Comparison of ENCODE assay signal across 27 cellular contexts in the genomic region with DNA sequence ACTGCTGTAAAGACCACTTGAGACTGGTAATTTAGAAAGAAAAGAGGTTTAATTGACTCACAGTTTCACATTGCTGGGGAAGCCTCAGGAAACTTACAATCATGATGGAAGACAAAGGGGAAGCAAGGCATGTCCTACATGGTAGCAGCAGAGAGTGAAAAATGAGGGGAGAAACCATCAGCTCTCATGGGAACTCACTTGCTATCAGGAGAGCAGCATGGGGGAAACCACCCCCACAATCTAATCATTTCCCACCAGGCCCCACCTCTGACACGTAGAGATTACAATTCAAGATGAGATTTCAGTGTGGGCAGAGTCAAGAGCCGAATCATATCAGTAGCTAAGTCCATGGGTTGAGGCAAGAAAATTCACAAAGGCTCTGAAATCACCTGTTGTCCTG. TPM values are rescaled to one million over a fixed set of nuclear protein-coding genes. Genes with fewer than 3 reads are reported as not detected.
DNase-seq lines count a peak whose midpoint lies in the region; ATAC-seq, FAIRE-seq and TF ChIP-seq lines count a peak whose summit lies in the region.
"Had no signal": no experiment of that assay in that cellular context is flagged by ENCODE, and none has a peak within 500 bp of the region (broad histone marks: within the 10 kb centered on the region; RNA-seq: fewer than 3 reads in every experiment).

No MANE protein-coding gene starts in this region.

- no peak overlapping the region for H2AFZ ChIP-seq in GM12878 (ENCODE audit: control insufficient read depth, low read depth, low read length)

- no peak for TF ChIP-seq POLR2A in GM12878 (IDR thresholded peaks at IDR 0.05; ENCODE audit: low read depth, low read length)

- H3K4me1 Mint-ChIP-seq in activated CD4-positive, alpha-beta memory T cell treated with anti-CD3 and anti-CD28 coated beads for 36 hours (ENCODE audit: low read depth), result no peaks in the 10 kb centered on the region
- H3K4me1 Mint-ChIP-seq in glutamatergic neuron (ENCODE audit: low read depth, unreplicated experiment), result no peaks in the 10 kb centered on the region

- H3K79me2 ChIP-seq in GM12878 (ENCODE audit: control insufficient read depth, insufficient read depth, low read length), result no peaks in the 10 kb centered on the region

- no peaks in the 10 kb centered on the region for H4K20me1 ChIP-seq in GM12878 (ENCODE audit: control insufficient read depth, insufficient read depth)
- H4K20me1 ChIP-seq: BLaER1 had no signal

- no peak overlapping the region for H3K27ac Mint-ChIP-seq in activated naive CD4-positive, alpha-beta T cell treated with anti-CD3 and anti-CD28 coated beads, Interleukin-2, amount 50 U/mL, for 72 hours
- H3K27ac Mint-ChIP-seq in activated CD4-positive, alpha-beta memory T cell treated with anti-CD3 and anti-CD28 coated beads for 36 hours, result no peak overlapping the region
- no peak overlapping the region for H3K27ac Mint-ChIP-seq in glutamatergic neuron (ENCODE audit: unreplicated experiment)
- H3K27ac Mint-ChIP-seq: CD4-positive, alpha-beta T cell had no signal

- peak; percentile 74 to 84 for ATAC-seq in activated naive CD4-positive, alpha-beta T cell treated with anti-CD3 and anti-CD28 coated beads, Interleukin-2, amount 50 U/mL, for 72 hours
- peak; percentile 64 for ATAC-seq in GM12878
- ATAC-seq: PC-3 had no signal

- no TSS peak for BruUV-seq in GM12878 (replicated peaks; lab: Mats Ljungman, UMichigan)

- H3K4me2 ChIP-seq in GM12878 (ENCODE audit: control insufficient read depth, insufficient read depth), result no peak overlapping the region
- H3K4me2 ChIP-seq: BLaER1, SK-N-SH had no signal

- H3K4me1 ChIP-seq in GM12878 (ENCODE audit: control insufficient read depth, insufficient read depth, low read length), result no peaks in the 10 kb centered on the region

- peaks cover 22% of the 10 kb centered on the region for H3K27me3 Mint-ChIP-seq in activated CD4-positive, alpha-beta memory T cell treated with anti-CD3 and anti-CD28 coated beads for 36 hours
- peaks cover 2% of the 10 kb centered on the region for H3K27me3 Mint-ChIP-seq in glutamatergic neuron (ENCODE audit: unreplicated experiment)

- intact Hi-C loops in GM12878 (cut with micrococcal nuclease; ENCODE audit: unreplicated experiment), result no loop called here
- intact Hi-C loops in activated CD4-positive, alpha-beta memory T cell treated with anti-CD3 and anti-CD28 coated beads for 36 hours (cut with micrococcal nuclease), result no loop called here

- peaks cover 16 to 18% of the 10 kb centered on the region in 2 donors for H3K9me3 Mint-ChIP-seq in activated naive CD4-positive, alpha-beta T cell treated with anti-CD3 and anti-CD28 coated beads, Interleukin-2, amount 50 U/mL, for 72 hours
- peaks cover 22% of the 10 kb centered on the region for H3K9me3 Mint-ChIP-seq in activated CD4-positive, alpha-beta memory T cell treated with anti-CD3 and anti-CD28 coated beads for 36 hours
- peaks cover 10% of the 10 kb centered on the region for H3K9me3 Mint-ChIP-seq in glutamatergic neuron (ENCODE audit: unreplicated experiment)

- RAD21 ChIA-PET in GM12878 (lab: Charles Lee; ENCODE audit: unreplicated experiment), result no interaction called here

- H3K9ac ChIP-seq in GM12878 (ENCODE audit: control insufficient read depth, insufficient read depth, low read length), result no peak overlapping the region
- H3K9ac ChIP-seq: BLaER1, SK-N-SH had no signal

- H3K4me3 ChIP-seq in GM12878, result no peak overlapping the region
- H3K4me3 ChIP-seq: BLaER1 had no signal

- POLR2A ChIA-PET in GM12878 (lab: Charles Lee), result no interaction called here
- POLR2A ChIA-PET in activated CD4-positive, alpha-beta memory T cell treated with anti-CD3 and anti-CD28 coated beads for 36 hours (lab: Charles Lee), result no interaction called here

- CTCF ChIA-PET in GM12878 (lab: Yijun Ruan, JAX), result interaction anchor here (0.7 to 2.2 kb wide), 2 partner anchors 25 to 27 kb away, joined by 3 to 9 read pairs; no protein-coding TSS in a partner anchor
- CTCF ChIA-PET in activated CD4-positive, alpha-beta memory T cell treated with anti-CD3 and anti-CD28 coated beads for 36 hours (lab: Charles Lee), result no interaction called here

- no peaks in the 10 kb centered on the region for H3K27me3 ChIP-seq in GM12878 (replicated peaks in 1 of 2; ENCODE audit: control insufficient read depth in 2 of 2, insufficient read depth in 2 of 2, low read length in 1 of 2)
- H3K27me3 ChIP-seq: BLaER1 had no signal

- TF ChIP-seq RAD21 in GM12878 (IDR thresholded peaks at IDR 0.05; ENCODE audit: insufficient read depth, low read depth, low read length), result no peak

- TF ChIP-seq EP300 in GM12878 (IDR thresholded peaks at IDR 0.05; ENCODE audit: borderline replicate concordance in 1 of 2, control insufficient read depth in 1 of 2, low read depth in 2 of 2, low read length in 2 of 2), result no peak

- peaks cover 6 to 20% of the 10 kb centered on the region in 2 donors for H3K36me3 Mint-ChIP-seq in activated naive CD4-positive, alpha-beta T cell treated with anti-CD3 and anti-CD28 coated beads, Interleukin-2, amount 50 U/mL, for 72 hours
- peaks cover 1% of the 10 kb centered on the region for H3K36me3 Mint-ChIP-seq in activated CD4-positive, alpha-beta memory T cell treated with anti-CD3 and anti-CD28 coated beads for 36 hours
- H3K36me3 Mint-ChIP-seq in glutamatergic neuron (ENCODE audit: unreplicated experiment), result peaks cover 21% of the 10 kb centered on the region

- H3K4me3 Mint-ChIP-seq in activated CD4-positive, alpha-beta memory T cell treated with anti-CD3 and anti-CD28 coated beads for 36 hours, result no peak overlapping the region
- H3K4me3 Mint-ChIP-seq in glutamatergic neuron (ENCODE audit: unreplicated experiment), result no peak overlapping the region
- H3K4me3 Mint-ChIP-seq: CD4-positive, alpha-beta T cell had no signal

- 0% methylated on average over 2 of the region's 2 CpGs for WGBS in GM12878 (ENCODE audit: insufficient coverage, insufficient replicate concordance, low lambda C conversion rate, missing lambda C conversion rate)

- in situ Hi-C loops in GM12878 (cut with MboI), result no loop called here

- no peak for TF ChIP-seq CTCF in GM12878 (IDR thresholded peaks at IDR 0.05 in 2 of 3, conservative IDR thresholded peaks at IDR 0.05 in 1 of 3; ENCODE audit: control insufficient read depth in 2 of 3, extremely low read depth in 1 of 3, insufficient read depth in 1 of 3, low read depth in 3 of 3, low read length in 3 of 3)
- TF ChIP-seq CTCF in glutamatergic neuron (IDR thresholded peaks at IDR 0.05; ENCODE audit: partially characterized antibody, unreplicated experiment), result no peak

- SMC1A ChIA-PET in GM12878 (lab: Charles Lee; ENCODE audit: uncharacterized antibody, unreplicated experiment), result interaction anchor here (2.7 kb wide), 1 partner anchor 26 kb away, joined by 8 read pairs; no protein-coding TSS in a partner anchor

- H3K27ac ChIP-seq in GM12878 (ENCODE audit: control insufficient read depth, insufficient read depth), result no peak overlapping the region
- H3K27ac ChIP-seq: BLaER1 had no signal

- no peak for DNase-seq in activated naive CD4-positive, alpha-beta T cell treated with anti-CD3 and anti-CD28 coated beads, Interleukin-2, amount 50 U/mL, for 72 hours (ENCODE audit: low spot score in 2 of 2)
- DNase-seq in activated naive CD4-positive, alpha-beta T cell treated with anti-CD3 and anti-CD28 coated beads, Interleukin-2, amount 50 U/mL, for 16 hours, result no peak
- no peak for DNase-seq in GM18507 (ENCODE audit: extremely low spot score, insufficient read length, low read depth)
- DNase-seq in GM12878 (ENCODE audit: low read depth, low spot score), result no peak
- DNase-seq in foreskin melanocyte, result no peak
- no peak for DNase-seq in activated CD4-positive, alpha-beta memory T cell treated with anti-CD3 and anti-CD28 coated beads for 36 hours
- DNase-seq in glutamatergic neuron, result no peak
- DNase-seq: CD4-positive, alpha-beta T cell; COR-L47; KBM-7; NCI-H1105 treated with DMSO at 0.1 percent for 48 hours; NCI-H146; NCI-H1930; NCI-H2107; NCI-H524; NCI-H748 treated with DMSO at 0.1 percent for 48 hours; PC-3; SK-N-SH had no signal

- H3K36me3 ChIP-seq in GM12878 (ENCODE audit: control insufficient read depth in 2 of 2, insufficient read depth in 2 of 2, low read length in 1 of 2), result no peaks in the 10 kb centered on the region

- peak; percentile 15 for FAIRE-seq in GM18507 (lab: Jason Lieb, UNC)
- FAIRE-seq in GM12878 (lab: Jason Lieb, UNC), result no peak
- FAIRE-seq: A204.1, G401.6, GM12891, H54, HTR-8/SVneo had no signal

- peaks cover 11% of the 10 kb centered on the region; the same call in 2 of the 3 replicates for H3K9me3 ChIP-seq in GM12878 (replicated peaks; ENCODE audit: control insufficient read depth, insufficient read depth, low read length)
- H3K9me3 ChIP-seq: SK-N-SH had no signal

RNA-seq across cellular contexts. Expression of a gene that starts 23.8 kb away (rescaled TPM):
- total RNA-seq in activated naive CD4-positive, alpha-beta T cell treated with anti-CD3 and anti-CD28 coated beads, Interleukin-2, amount 50 U/mL, for 72 hours, result not detected
- total RNA-seq in GM12878 (2013; cell fraction: nucleolus; rRNA removed), result not detected in 2 replicates
- total RNA-seq in GM12878 (2014; rRNA removed), result not detected in 2 replicates
- 0.13 TPM in 1 of 2 replicates, not detected in the other for total RNA-seq in GM12878 (2014; rRNA removed; fragmentation: Illumina TruSeq; extraction: Trizol)
- total RNA-seq in GM12878 (2021), result not detected in 2 replicates
- polyA plus RNA-seq in GM12878 (2011; ENCODE audit: low read depth), result not detected
- not detected in 2 replicates for polyA plus RNA-seq in GM12878 (2011; rRNA removed)
- 0.04 TPM in 1 of 2 replicates, not detected in the other for polyA plus RNA-seq in GM12878 (2011; cell fraction: cytosol; rRNA removed)
- polyA plus RNA-seq in GM12878 (2011; cell fraction: nucleus; rRNA removed), result not detected in 2 replicates
- polyA plus RNA-seq in GM12878 (2012), result not detected in 2 replicates
- polyA plus RNA-seq in GM12878 (2014; fragmentation: Illumina TruSeq; extraction: Trizol), result not detected in 2 replicates
- polyA plus RNA-seq in GM12878 (2014; fragmentation: Nextera tagmentation; extraction: Ambion mirVana), result under 1 TPM; 0.18 to 0.40 TPM
- 0.06 TPM in 1 of 2 replicates, not detected in the other for polyA plus RNA-seq in GM12878 (2014; rRNA removed)
- polyA plus RNA-seq in GM12878 (2016; fragmentation: Nextera tagmentation; extraction: Ambion mirVana), result not detected
- polyA minus RNA-seq in GM12878 (2011; rRNA and poly(A)+ RNA removed), result 0.21 TPM in 1 of 2 replicates, not detected in the other
- polyA minus RNA-seq in GM12878 (2011; cell fraction: cytosol; rRNA and poly(A)+ RNA removed), result not detected in 2 replicates
- polyA minus RNA-seq in GM12878 (2011; cell fraction: nucleus; rRNA and poly(A)+ RNA removed), result not detected in 2 replicates
- not detected for total RNA-seq in activated CD4-positive, alpha-beta memory T cell treated with anti-CD3 and anti-CD28 coated beads for 36 hours
- not detected for total RNA-seq in glutamatergic neuron (ENCODE audit: unreplicated experiment)
- total RNA-seq: CD4-positive, alpha-beta T cell; LHCN-M2; MCF 10A; PC-3 had no signal
- polyA plus RNA-seq: AG04450 had no signal

RNA-seq across cellular contexts. Expression of a gene that starts 46.4 kb away (rescaled TPM):
- 10 to 100 TPM; 19.3 to 33.9 TPM for total RNA-seq in activated naive CD4-positive, alpha-beta T cell treated with anti-CD3 and anti-CD28 coated beads, Interleukin-2, amount 50 U/mL, for 72 hours
- total RNA-seq in GM12878 (2013; cell fraction: nucleolus; rRNA removed), result 40.1 and 48.2 TPM in 2 replicates
- total RNA-seq in GM12878 (2014; rRNA removed) (14.3 and 16.7 TPM in 2 replicates), GM12878 (2014; rRNA removed; fragmentation: Illumina TruSeq; extraction: Trizol) (9.6 and 10.4 TPM in 2 replicates), GM12878 (2021) (16.8 and 19.1 TPM in 2 replicates), glutamatergic neuron (ENCODE audit: unreplicated experiment) (74.0 TPM)
- 4.1 TPM for polyA plus RNA-seq in GM12878 (2011; ENCODE audit: low read depth)
- polyA plus RNA-seq in GM12878 (2011; rRNA removed) (15.4 and 22.8 TPM in 2 replicates), GM12878 (2014; fragmentation: Illumina TruSeq; extraction: Trizol) (6.5 and 11.4 TPM in 2 replicates), GM12878 (2014; fragmentation: Nextera tagmentation; extraction: Ambion mirVana) (1 to 10 TPM; 1.1 to 1.6 TPM), GM12878 (2014; rRNA removed) (16.1 and 17.4 TPM in 2 replicates), GM12878 (2016; fragmentation: Nextera tagmentation; extraction: Ambion mirVana) (1 to 10 TPM; 2.1 TPM)
- 27.9 and 32.8 TPM in 2 replicates for polyA plus RNA-seq in GM12878 (2011; cell fraction: cytosol; rRNA removed)
- polyA plus RNA-seq in GM12878 (2011; cell fraction: nucleus; rRNA removed), result 68.4 and 69.3 TPM in 2 replicates
- polyA plus RNA-seq in GM12878 (2012), result 6.9 and 9.9 TPM in 2 replicates
- 21.9 and 25.0 TPM in 2 replicates for polyA minus RNA-seq in GM12878 (2011; rRNA and poly(A)+ RNA removed)
- 5.5 and 7.5 TPM in 2 replicates for polyA minus RNA-seq in GM12878 (2011; cell fraction: cytosol; rRNA and poly(A)+ RNA removed)
- 22.6 and 39.8 TPM in 2 replicates for polyA minus RNA-seq in GM12878 (2011; cell fraction: nucleus; rRNA and poly(A)+ RNA removed)
- total RNA-seq in activated CD4-positive, alpha-beta memory T cell treated with anti-CD3 and anti-CD28 coated beads for 36 hours, result 10 to 100 TPM; 19.7 to 19.9 TPM

RNA-seq across cellular contexts. Expression of a gene that starts 58.7 kb away (rescaled TPM):
- total RNA-seq in activated naive CD4-positive, alpha-beta T cell treated with anti-CD3 and anti-CD28 coated beads, Interleukin-2, amount 50 U/mL, for 72 hours, result 10 to 100 TPM; 46.4 to 54.9 TPM
- 39.8 and 45.8 TPM in 2 replicates for total RNA-seq in GM12878 (2013; cell fraction: nucleolus; rRNA removed)
- 37.9 and 43.5 TPM in 2 replicates for total RNA-seq in GM12878 (2014; rRNA removed)
- total RNA-seq in GM12878 (2014; rRNA removed; fragmentation: Illumina TruSeq; extraction: Trizol), result 13.9 and 14.1 TPM in 2 replicates
- 48.6 and 51.3 TPM in 2 replicates for total RNA-seq in GM12878 (2021)
- 14.2 TPM for polyA plus RNA-seq in GM12878 (2011; ENCODE audit: low read depth)
- polyA plus RNA-seq in GM12878 (2011; rRNA removed), result 33.7 and 48.7 TPM in 2 replicates
- polyA plus RNA-seq in GM12878 (2011; cell fraction: cytosol; rRNA removed), result 66.9 and 77.2 TPM in 2 replicates
- polyA plus RNA-seq in GM12878 (2011; cell fraction: nucleus; rRNA removed), result 66.8 and 67.5 TPM in 2 replicates
- 20.5 and 27.5 TPM in 2 replicates for polyA plus RNA-seq in GM12878 (2012)
- 13.6 and 17.2 TPM in 2 replicates for polyA plus RNA-seq in GM12878 (2014; fragmentation: Illumina TruSeq; extraction: Trizol)
- 1 to 10 TPM; 2.9 to 5.2 TPM for polyA plus RNA-seq in GM12878 (2014; fragmentation: Nextera tagmentation; extraction: Ambion mirVana)
- polyA plus RNA-seq in GM12878 (2014; rRNA removed), result 39.4 and 45.6 TPM in 2 replicates
- 10 to 100 TPM; 40.2 to 41.7 TPM for polyA plus RNA-seq in GM12878 (2016; fragmentation: Nextera tagmentation; extraction: Ambion mirVana)
- polyA minus RNA-seq in GM12878 (2011; rRNA and poly(A)+ RNA removed), result 54.7 and 63.1 TPM in 2 replicates
- 24.5 and 27.1 TPM in 2 replicates for polyA minus RNA-seq in GM12878 (2011; cell fraction: cytosol; rRNA and poly(A)+ RNA removed)
- 27.1 and 47.3 TPM in 2 replicates for polyA minus RNA-seq in GM12878 (2011; cell fraction: nucleus; rRNA and poly(A)+ RNA removed)
- total RNA-seq in activated CD4-positive, alpha-beta memory T cell treated with anti-CD3 and anti-CD28 coated beads for 36 hours, result 10 to 100 TPM; 50.3 to 51.4 TPM
- total RNA-seq in glutamatergic neuron (ENCODE audit: unreplicated experiment), result 30.5 TPM
